In the genomic region with DNA sequence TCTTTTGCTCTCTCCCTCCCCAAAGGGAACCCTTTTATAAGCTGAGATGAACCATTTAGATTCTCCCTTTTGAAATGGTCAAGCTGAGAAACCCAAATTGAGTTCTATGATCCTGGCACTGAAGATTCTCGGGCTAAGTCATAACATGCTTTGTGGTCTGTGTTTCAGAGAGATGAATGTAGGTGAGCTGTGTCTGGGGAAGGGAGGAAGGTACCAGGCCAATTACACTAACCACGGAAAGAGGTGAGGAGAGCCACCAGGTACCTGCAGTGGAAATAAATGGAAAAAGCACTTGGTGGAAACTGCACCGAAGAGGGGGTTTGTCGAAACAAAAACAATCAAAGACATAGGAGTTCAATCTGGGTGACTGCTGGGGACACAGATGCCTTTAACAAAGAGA, we compare ENCODE assay signal across 8 cellular contexts. TPM values are rescaled to one million over a fixed set of nuclear protein-coding genes. Genes with fewer than 3 reads are reported as not detected.
DNase-seq lines count a peak whose midpoint lies in the region; FAIRE-seq and TF ChIP-seq lines count a peak whose summit lies in the region.

No MANE protein-coding gene starts in this region.

- H3K36me3 Mint-ChIP-seq in activated CD4-positive, alpha-beta T cell treated with anti-CD3 and anti-CD28 coated beads, Interleukin-2, amount 10 ng/mL, durations not matched to agents 7 days and 5 days (ENCODE audit: low read depth) = peaks cover 24% of the 10 kb centered on the region

- H3K9ac ChIP-seq in keratinocyte (ENCODE audit: control insufficient read depth, extremely low read depth, insufficient read depth, low read length) = peak overlapping the region; percentile 93

- H3K27me3 ChIP-seq in PC-9 (ENCODE audit: insufficient read depth, low read depth) (no peaks in the 10 kb centered on the region), keratinocyte (ENCODE audit: control insufficient read depth, extremely low read depth, insufficient read depth, low read length) (no peaks in the 10 kb centered on the region), tibial artery (no peaks in the 10 kb centered on the region)

- no TSS peak for BruUV-seq in PC-9 (replicated peaks; lab: Mats Ljungman, UMichigan)

- H2AFZ ChIP-seq in PC-9 (peak overlapping the region; percentile 89), keratinocyte (ENCODE audit: control insufficient read depth, low read length) (peak overlapping the region; percentile 29)

- POLR2A ChIA-PET in activated CD4-positive, alpha-beta T cell treated with anti-CD3 and anti-CD28 coated beads, Interleukin-2, amount 10 ng/mL, durations not matched to agents 7 days and 5 days (lab: Charles Lee) = interaction anchor here (0.7 to 1.3 kb wide), 2 partner anchors 11 to 24 kb away, joined by 3 to 4 read pairs; partner anchors contain the start of gene WDFY1
- POLR2A ChIA-PET in PC-9 (lab: Charles Lee; ENCODE audit: unreplicated experiment) = no interaction called here

- TF ChIP-seq CTCF in PC-9 (conservative IDR thresholded peaks at IDR 0.05) (no peak), keratinocyte (optimal IDR thresholded peaks at IDR 0.05 in 1 of 3, IDR thresholded peaks at IDR 0.05 in 1 of 3, conservative IDR thresholded peaks at IDR 0.05 in 1 of 3; ENCODE audit: extremely low read depth in 1 of 3, insufficient read depth in 2 of 3, low read length in 3 of 3) (no peak), tibial artery (IDR thresholded peaks at IDR 0.05) (no peak)

- H3K9me3 Mint-ChIP-seq in activated CD4-positive, alpha-beta T cell treated with anti-CD3 and anti-CD28 coated beads, Interleukin-2, amount 10 ng/mL, durations not matched to agents 7 days and 5 days = no peaks in the 10 kb centered on the region

- H3K4me1 ChIP-seq in PC-9 (replicated peaks; ENCODE audit: insufficient read depth) = peaks cover 37% of the 10 kb centered on the region
- H3K4me1 ChIP-seq in keratinocyte (ENCODE audit: control insufficient read depth, extremely low read depth, insufficient read depth, low read length) = peaks cover 35% of the 10 kb centered on the region
- H3K4me1 ChIP-seq in tibial artery = peaks cover 0 to 44% (median 36%) of the 10 kb centered on the region in 4 donors

- H3K27ac Mint-ChIP-seq in activated CD4-positive, alpha-beta T cell treated with anti-CD3 and anti-CD28 coated beads, Interleukin-2, amount 10 ng/mL, durations not matched to agents 7 days and 5 days = peak overlapping the region; percentile 89

- H3K4me2 ChIP-seq in PC-9 (peak overlapping the region; percentile 93), keratinocyte (ENCODE audit: control insufficient read depth, extremely low read depth, insufficient read depth, low read depth, low read length) (peak overlapping the region; percentile 82)

- H3K4me1 Mint-ChIP-seq in activated CD4-positive, alpha-beta T cell treated with anti-CD3 and anti-CD28 coated beads, Interleukin-2, amount 10 ng/mL, durations not matched to agents 7 days and 5 days = peaks cover 61% of the 10 kb centered on the region

- no peaks in the 10 kb centered on the region for H3K27me3 Mint-ChIP-seq in activated CD4-positive, alpha-beta T cell treated with anti-CD3 and anti-CD28 coated beads, Interleukin-2, amount 10 ng/mL, durations not matched to agents 7 days and 5 days

- H3K9me3 ChIP-seq in PC-9 (ENCODE audit: insufficient read depth, low read depth) = no peaks in the 10 kb centered on the region
- H3K9me3 ChIP-seq in keratinocyte (ENCODE audit: control insufficient read depth, low read depth, low read length) = no peaks in the 10 kb centered on the region
- H3K9me3 ChIP-seq in tibial artery = no peaks in the 10 kb centered on the region

- no peaks in the 10 kb centered on the region for H3K9me2 ChIP-seq in PC-9 (ENCODE audit: insufficient read depth)

- CTCF ChIA-PET in activated CD4-positive, alpha-beta T cell treated with anti-CD3 and anti-CD28 coated beads, Interleukin-2, amount 10 ng/mL, durations not matched to agents 7 days and 5 days (lab: Charles Lee) = interaction anchor here (0.7 to 2.4 kb wide), 4 partner anchors 13 to 60 kb away, joined by 3 to 9 read pairs (median 4); no protein-coding TSS in a partner anchor
- CTCF ChIA-PET in PC-9 (lab: Charles Lee) = interaction anchor here (0.7 kb wide), 1 partner anchor 118 kb away, joined by 3 read pairs; no protein-coding TSS in a partner anchor

- H3K79me2 ChIP-seq in PC-9 (ENCODE audit: low read depth) (peaks cover 40% of the 10 kb centered on the region), keratinocyte (ENCODE audit: control insufficient read depth, insufficient read depth, low read length) (peaks cover 40% of the 10 kb centered on the region)

- H3K36me3 ChIP-seq in PC-9 (ENCODE audit: low read depth) (peaks cover 19% of the 10 kb centered on the region), keratinocyte (ENCODE audit: control insufficient read depth in 2 of 2, extremely low read depth in 1 of 2, insufficient read depth in 2 of 2, low read length in 2 of 2) (peaks cover 5 to 6% of the 10 kb centered on the region in 2 experiments), tibial artery (peaks cover 0 to 6% (median 0%) of the 10 kb centered on the region in 3 donors)

- FAIRE-seq in keratinocyte (lab: Jason Lieb, UNC) = peak; percentile 97

- H3K4me3 Mint-ChIP-seq in activated CD4-positive, alpha-beta T cell treated with anti-CD3 and anti-CD28 coated beads, Interleukin-2, amount 10 ng/mL, durations not matched to agents 7 days and 5 days = peak overlapping the region; percentile 91

- peaks cover 12% of the 10 kb centered on the region; the same call in 1 of the 2 replicates for H3F3A ChIP-seq in PC-9 (ENCODE audit: insufficient read depth, low read depth)

- no peaks in the 10 kb centered on the region for H3K9me1 ChIP-seq in keratinocyte (ENCODE audit: control insufficient read depth, extremely low read depth, insufficient read depth, low read length)

- intact Hi-C loops in PC-9 (cut with micrococcal nuclease; ENCODE audit: unreplicated experiment) (loop anchor here (2.0 to 10.0 kb wide), 6 partner anchors 174 to 1251 kb away; no protein-coding TSS in a partner anchor), tibial artery (cut with DNase I; ENCODE audit: low total_unique reads) (no loop called here)

- H3K4me3 ChIP-seq in PC-9 = peak overlapping the region; percentile 81
- H3K4me3 ChIP-seq in keratinocyte (ENCODE audit: control insufficient read depth in 2 of 3, extremely low read depth in 1 of 3, insufficient read depth in 2 of 3, low read depth in 1 of 3, low read length in 3 of 3) = peak overlapping the region in 2 of 3 experiments; percentile 91 to 94
- H3K4me3 ChIP-seq in tibial artery = peak overlapping the region in 1 of 2 donors; percentile 99

- dilution Hi-C loops in keratinocyte (cut with MboI; ENCODE audit: extremely low pct_ligation_motif_present, low sequenced_read_pairs) = no loop called here

- H3K27ac ChIP-seq in PC-9 = peak overlapping the region; percentile 73
- peak overlapping the region; percentile 81 for H3K27ac ChIP-seq in keratinocyte (ENCODE audit: control insufficient read depth, insufficient read depth, low read length)
- H3K27ac ChIP-seq in tibial artery = peak overlapping the region; percentile 87 to 95

- H4K20me1 ChIP-seq in PC-9 (ENCODE audit: insufficient read depth) = peaks cover 7% of the 10 kb centered on the region; the same call in 1 of the 2 replicates
- H4K20me1 ChIP-seq in keratinocyte (ENCODE audit: control insufficient read depth, extremely low read depth, insufficient read depth, low read length) = no peaks in the 10 kb centered on the region

- DNase-seq in activated CD4-positive, alpha-beta T cell treated with anti-CD3 and anti-CD28 coated beads, Interleukin-2, amount 10 ng/mL, durations not matched to agents 7 days and 5 days = no peak
- DNase-seq in activated CD4-positive, alpha-beta T cell treated with anti-CD3 and anti-CD28 coated beads for 4 hours = no peak
- DNase-seq in PC-9 (no peak), keratinocyte (ENCODE audit: low read depth, low spot score) (no peak), tibial artery (no peak), superior temporal gyrus (ENCODE audit: extremely low spot score) (no peak), NCI-H187 (lab: John Stamatoyannopoulos, UW) (no peak), DMS 273 (lab: John Stamatoyannopoulos, UW; ENCODE audit: unreplicated experiment) (no peak)

RNA-seq across cellular contexts. Expression of gene MRPL44, which starts 1.0 kb away (rescaled TPM):
- total RNA-seq in activated CD4-positive, alpha-beta T cell treated with anti-CD3 and anti-CD28 coated beads, Interleukin-2, amount 10 ng/mL, durations not matched to agents 7 days and 5 days = 10 to 100 TPM; 29.6 to 32.1 TPM
- 66.4 and 76.6 TPM in 2 replicates for total RNA-seq in PC-9 (2021)
- polyA plus RNA-seq in keratinocyte = 18.2 to 27.9 TPM (median 27.1 TPM) in 3 replicates
- polyA plus RNA-seq in keratinocyte (2011; ENCODE audit: low read depth) = 19.9 TPM
- polyA plus RNA-seq in keratinocyte (2011; cell fraction: cytosol; rRNA removed) = 18.0 and 28.9 TPM in 2 replicates
- polyA plus RNA-seq in keratinocyte (2011; cell fraction: nucleus; rRNA removed) = 21.1 and 22.7 TPM in 2 replicates
- 17.9 and 21.3 TPM in 2 replicates for polyA plus RNA-seq in keratinocyte (2012; ENCODE audit: low replicate concordance)
- 4.3 to 9.9 TPM (median 6.7 TPM) in 3 replicates for polyA minus RNA-seq in keratinocyte
- polyA minus RNA-seq in keratinocyte (2011; cell fraction: cytosol; rRNA and poly(A)+ RNA removed) = 13.0 TPM
- polyA minus RNA-seq in keratinocyte (2011; cell fraction: nucleus; rRNA and poly(A)+ RNA removed) = 6.3 and 8.6 TPM in 2 replicates

RNA-seq across cellular contexts. Expression of gene WDFY1, which starts 11.1 kb away (rescaled TPM):
- 10 to 100 TPM; 79.2 to 82.5 TPM for total RNA-seq in activated CD4-positive, alpha-beta T cell treated with anti-CD3 and anti-CD28 coated beads, Interleukin-2, amount 10 ng/mL, durations not matched to agents 7 days and 5 days
- total RNA-seq in PC-9 (2021) = 81.9 and 84.4 TPM in 2 replicates
- polyA plus RNA-seq in keratinocyte = 40.9 to 63.3 TPM (median 54.9 TPM) in 3 replicates
- polyA plus RNA-seq in keratinocyte (2011; ENCODE audit: low read depth) = 24.1 TPM
- polyA plus RNA-seq in keratinocyte (2011; cell fraction: cytosol; rRNA removed) = 26.2 and 42.0 TPM in 2 replicates
- polyA plus RNA-seq in keratinocyte (2011; cell fraction: nucleus; rRNA removed) = 47.5 and 59.6 TPM in 2 replicates
- polyA plus RNA-seq in keratinocyte (2012; ENCODE audit: low replicate concordance) = 21.8 and 34.2 TPM in 2 replicates
- polyA minus RNA-seq in keratinocyte = 88.0 to 198 TPM (median 128 TPM) in 3 replicates
- polyA minus RNA-seq in keratinocyte (2011; cell fraction: cytosol; rRNA and poly(A)+ RNA removed) = 66.8 TPM
- 49.6 and 79.4 TPM in 2 replicates for polyA minus RNA-seq in keratinocyte (2011; cell fraction: nucleus; rRNA and poly(A)+ RNA removed)
